In genomic region chr11:13680501-13681264, GRCh38 we compare ENCODE assay signal across 8 cellular contexts. TPM values are rescaled to one million over a fixed set of nuclear protein-coding genes. Genes with fewer than 3 reads are reported as not detected.
DNase-seq lines count a peak whose midpoint lies in the region; ATAC-seq and TF ChIP-seq lines count a peak whose summit lies in the region.

No MANE protein-coding gene starts in this region.

- peak; percentile 78 for ATAC-seq in GM19328 (IDR thresholded peaks at IDR 0.05; ENCODE audit: unreplicated experiment)
- peak; percentile 84 for ATAC-seq in HG02884 (IDR thresholded peaks at IDR 0.05; ENCODE audit: unreplicated experiment)
- peak; percentile 64 for ATAC-seq in natural killer cell treated with Interleukin-12 subunit alpha and Interleukin-12 subunit beta and Interleukin-15 and Interleukin-18, amount 100 ng/mL, for 72 hours

- peaks cover 6% of the 10 kb centered on the region; the same call in 1 of the 2 replicates for H3K36me3 ChIP-seq in SU-DHL-6 (ENCODE audit: low read length)
- peaks cover 0 to 18% of the 10 kb centered on the region in 2 experiments for H3K36me3 ChIP-seq in SK-N-SH (replicated peaks in 1 of 2; ENCODE audit: control insufficient read depth in 1 of 2, insufficient read depth in 2 of 2, low read length in 1 of 2)

- no peak overlapping the region for H3K9ac ChIP-seq in SU-DHL-6 (ENCODE audit: low read length)
- H3K9ac ChIP-seq in SK-N-SH = no peak overlapping the region

- no peaks in the 10 kb centered on the region for H3K27me3 Mint-ChIP-seq in natural killer cell treated with Interleukin-12 subunit alpha and Interleukin-12 subunit beta and Interleukin-15 and Interleukin-18, amount 100 ng/mL, for 72 hours

- H3K9me2 ChIP-seq in SU-DHL-6 (replicated peaks; ENCODE audit: insufficient read depth, low read length) = no peaks in the 10 kb centered on the region
- H3K9me2 ChIP-seq in SK-N-SH = no peaks in the 10 kb centered on the region

- no peaks in the 10 kb centered on the region for H3K9me3 Mint-ChIP-seq in natural killer cell treated with Interleukin-12 subunit alpha and Interleukin-12 subunit beta and Interleukin-15 and Interleukin-18, amount 100 ng/mL, for 72 hours

- no peaks in the 10 kb centered on the region for H3K27me3 ChIP-seq in SU-DHL-6 (ENCODE audit: low read length)
- no peaks in the 10 kb centered on the region for H3K27me3 ChIP-seq in SK-N-SH (ENCODE audit: insufficient read depth)

- WGBS in SK-N-SH (ENCODE audit: low lambda C conversion rate) = 92% methylated on average over 4 of the region's 4 CpGs

- no peak for TF ChIP-seq EP300 in SK-N-SH (IDR thresholded peaks at IDR 0.05; ENCODE audit: borderline replicate concordance in 1 of 2, low read depth in 1 of 2, low read length in 1 of 2)

- H3K79me2 ChIP-seq in SU-DHL-6 (ENCODE audit: insufficient read depth, low read length) (peaks cover 100% of the 10 kb centered on the region), SK-N-SH (ENCODE audit: insufficient read depth) (peaks cover 100% of the 10 kb centered on the region)

- H3K4me1 ChIP-seq in SK-N-SH (ENCODE audit: control insufficient read depth in 1 of 2, insufficient read depth in 2 of 2, low read depth in 1 of 2, low read length in 1 of 2) = peaks cover 8 to 18% of the 10 kb centered on the region in 2 experiments; a peak in 3 of 4 replicates

- H3K4me2 ChIP-seq in SU-DHL-6 (ENCODE audit: low read depth, low read length, poor library complexity, severe bottlenecking) = no peak overlapping the region
- H3K4me2 ChIP-seq in SK-N-SH = no peak overlapping the region

- TF ChIP-seq RAD21 in SK-N-SH (IDR thresholded peaks at IDR 0.05; ENCODE audit: low read length) = no peak

- H3K27ac Mint-ChIP-seq in natural killer cell treated with Interleukin-12 subunit alpha and Interleukin-12 subunit beta and Interleukin-15 and Interleukin-18, amount 100 ng/mL, for 72 hours = peak overlapping the region; percentile 24 to 51

- POLR2A ChIA-PET in SK-N-SH (lab: Yijun Ruan, JAX) = no interaction called here

- CTCF ChIA-PET in SK-N-SH (lab: Yijun Ruan, JAX) = interaction anchor here (1.6 kb wide), 1 partner anchor 13 kb away, joined by 4 read pairs; no protein-coding TSS in a partner anchor

- peaks cover 76% of the 10 kb centered on the region for H4K20me1 ChIP-seq in SU-DHL-6 (ENCODE audit: low read depth, low read length)
- H4K20me1 ChIP-seq in SK-N-SH (ENCODE audit: insufficient read depth) = peaks cover 89% of the 10 kb centered on the region

- H3K36me3 Mint-ChIP-seq in natural killer cell treated with Interleukin-12 subunit alpha and Interleukin-12 subunit beta and Interleukin-15 and Interleukin-18, amount 100 ng/mL, for 72 hours = no peaks in the 10 kb centered on the region

- H3K4me3 Mint-ChIP-seq in natural killer cell treated with Interleukin-12 subunit alpha and Interleukin-12 subunit beta and Interleukin-15 and Interleukin-18, amount 100 ng/mL, for 72 hours = peak overlapping the region; percentile 11

- H3K9me3 ChIP-seq in SU-DHL-6 (ENCODE audit: insufficient read depth, low read length) (no peaks in the 10 kb centered on the region), SK-N-SH (no peaks in the 10 kb centered on the region)

- no peak for DNase-seq in natural killer cell treated with Interleukin-12 subunit alpha and Interleukin-12 subunit beta and Interleukin-15 and Interleukin-18, amount 100 ng/mL, for 72 hours (ENCODE audit: low spot score)
- no peak for DNase-seq in DMS53 (lab: John Stamatoyannopoulos, UW)
- DNase-seq in inferior parietal cortex (ENCODE audit: extremely low spot score) = no peak
- DNase-seq in A172 (ENCODE audit: low spot score) = no peak
- no peak for DNase-seq in SK-N-SH

- H3K4me3 ChIP-seq in SU-DHL-6 (ENCODE audit: insufficient read depth, low read length, poor library complexity, severe bottlenecking) (no peak overlapping the region), SK-N-SH (ENCODE audit: low read depth in 2 of 2, low read length in 1 of 2) (no peak overlapping the region)

- H3K27ac ChIP-seq in SU-DHL-6 (ENCODE audit: low read depth, low read length) = 0 out of 2 replicates have a peak overlapping the region, but pooled peaks have one; percentile 2
- H3K27ac ChIP-seq in SK-N-SH (ENCODE audit: low read depth in 2 of 2, low read length in 1 of 2) = no peak overlapping the region

- H3F3A ChIP-seq in SU-DHL-6 (ENCODE audit: insufficient read depth) (peaks cover 3% of the 10 kb centered on the region; the same call in 1 of the 2 replicates), SK-N-SH (replicated peaks; ENCODE audit: insufficient read depth) (peaks cover 15% of the 10 kb centered on the region)

- H3K4me1 Mint-ChIP-seq in natural killer cell treated with Interleukin-12 subunit alpha and Interleukin-12 subunit beta and Interleukin-15 and Interleukin-18, amount 100 ng/mL, for 72 hours (ENCODE audit: low read depth in 2 of 2) = peaks cover 38 to 50% of the 10 kb centered on the region in 2 donors

- TF ChIP-seq CTCF in SU-DHL-6 (IDR thresholded peaks at IDR 0.05; ENCODE audit: insufficient read depth, low read length, poor library complexity, severe bottlenecking) (no peak), SK-N-SH (IDR thresholded peaks at IDR 0.05) (no peak)

- no peak overlapping the region for H2AFZ ChIP-seq in SU-DHL-6 (ENCODE audit: low read depth, low read length, severe bottlenecking)
- H2AFZ ChIP-seq in SK-N-SH (ENCODE audit: low read depth) = no peak overlapping the region

TF ChIP-seq in SK-N-SH, 30 proteins besides CTCF, POLR2A, EP300 and RAD21:
- no peak for TF ChIP-seq IRF3 (IDR thresholded peaks at IDR 0.05; ENCODE audit: low read depth, low read length)
- no peak for TF ChIP-seq ZBTB33 (IDR thresholded peaks at IDR 0.05; ENCODE audit: borderline replicate concordance, low read depth)
- no peak for TF ChIP-seq USF2 (IDR thresholded peaks at IDR 0.05; ENCODE audit: borderline replicate concordance, low read depth, low read length)
- TF ChIP-seq PBX3 (IDR thresholded peaks at IDR 0.05) = no peak
- no peak for TF ChIP-seq JUND (IDR thresholded peaks at IDR 0.05)
- TF ChIP-seq SIN3A (IDR thresholded peaks at IDR 0.05; ENCODE audit: borderline replicate concordance, low read depth, low read length) = no peak
- no peak for TF ChIP-seq YY1 (IDR thresholded peaks at IDR 0.05; ENCODE audit: low read depth)
- TF ChIP-seq MXI1 (IDR thresholded peaks at IDR 0.05; ENCODE audit: low read depth, low read length) = no peak
TF ChIP-seq in SK-N-SH: peak in this region for 0.

RNA-seq across cellular contexts. Expression of gene FAR1, which starts 12.2 kb away (rescaled TPM):
- total RNA-seq in natural killer cell treated with Interleukin-12 subunit alpha and Interleukin-12 subunit beta and Interleukin-15 and Interleukin-18, amount 100 ng/mL, for 72 hours = 10 to 100 TPM; 59.1 to 66.5 TPM
- 64.7 and 81.5 TPM in 2 replicates for total RNA-seq in A172 (2014; rRNA removed; shearing (Covaris generic))
- polyA plus RNA-seq in SK-N-SH (2012; rRNA removed) = 29.0 and 38.8 TPM in 2 replicates
- 38.7 and 39.3 TPM in 2 replicates for polyA plus RNA-seq in SK-N-SH (2012; cell fraction: cytosol; rRNA removed)
- 17.8 and 38.1 TPM in 2 replicates for polyA plus RNA-seq in SK-N-SH (2012; cell fraction: nucleus; rRNA removed)
